ENCODE assay signal across 20 cellular contexts in the genomic region with DNA sequence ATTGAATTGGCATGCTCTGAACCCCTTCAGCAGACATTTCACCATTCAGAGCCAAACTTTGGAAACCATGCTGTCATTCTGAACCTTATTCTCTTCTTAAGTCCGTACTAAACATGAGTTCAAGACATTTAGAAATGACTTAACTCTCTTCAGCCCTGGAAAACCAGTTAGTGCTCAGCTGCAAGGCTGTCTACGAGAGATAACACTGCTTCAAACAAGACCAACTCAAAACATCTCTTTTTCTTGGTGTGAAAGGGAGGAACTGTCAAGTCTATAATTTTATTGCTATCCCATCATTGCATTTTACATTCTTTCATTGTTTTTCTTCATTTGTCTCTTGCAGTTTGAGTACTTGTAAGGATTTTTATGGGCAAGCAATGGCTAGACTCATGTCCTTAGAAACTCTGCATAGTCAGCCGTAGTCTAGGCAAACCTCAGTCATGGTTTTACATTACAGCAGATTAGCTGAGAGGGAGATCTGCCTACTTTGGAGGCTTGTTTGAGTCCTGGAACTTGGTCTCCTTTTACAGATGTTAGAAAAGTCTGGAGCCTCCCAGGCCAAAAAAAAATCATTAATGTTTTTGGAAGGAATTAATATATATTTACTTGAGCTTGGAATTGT.
DNase-seq lines count a peak whose midpoint lies in the region; ATAC-seq and TF ChIP-seq lines count a peak whose summit lies in the region.
"Had no signal": no experiment of that assay in that cellular context is flagged by ENCODE, and none has a peak within 500 bp of the region (broad histone marks: within the 10 kb centered on the region; RNA-seq: fewer than 3 reads in every experiment).

No MANE protein-coding gene starts in this region.

- WGBS in hepatocyte (ENCODE audit: low lambda C conversion rate, missing lambda C conversion rate) = 67% methylated on average over 3 of the region's 3 CpGs
- 88 to 93% (median 90%) methylated on average over 3 of the region's 3 CpGs for WGBS in adrenal gland, 4 donors

- peak overlapping the region; percentile 8 for H2AFZ ChIP-seq in hepatocyte

- peaks cover 68% of the 10 kb centered on the region for H3K4me1 Mint-ChIP-seq in WTC11

- H3K4me1 ChIP-seq in hepatocyte (ENCODE audit: insufficient read depth) (peaks cover 23% of the 10 kb centered on the region), rectal smooth muscle tissue (ENCODE audit: control insufficient read depth, insufficient read depth, low read length) (no peaks in the 10 kb centered on the region), adrenal gland (replicated peaks in 1 of 2) (no peaks in the 10 kb centered on the region)

- ATAC-seq in WTC11 = peak; percentile 70
- ATAC-seq: CD8-positive, alpha-beta T cell; SK-N-SH treated with all-trans-retinoic acid at 6 μM for 48 hours had no signal

- no peaks in the 10 kb centered on the region for H3K9me2 ChIP-seq in hepatocyte (replicated peaks; ENCODE audit: insufficient read depth)

- H3K9me3 ChIP-seq in hepatocyte (ENCODE audit: low read depth) (no peaks in the 10 kb centered on the region), adrenal gland (replicated peaks in 1 of 3) (no peaks in the 10 kb centered on the region)
- H3K9me3 ChIP-seq: MG63 had no signal

- no peak for TF ChIP-seq POLR2A in adrenal gland (IDR thresholded peaks at IDR 0.05)

- no peaks in the 10 kb centered on the region for H3K27me3 ChIP-seq in hepatocyte
- H3K27me3 ChIP-seq in rectal smooth muscle tissue (ENCODE audit: control insufficient read depth, insufficient read depth, low read length) = no peaks in the 10 kb centered on the region
- no peaks in the 10 kb centered on the region for H3K27me3 ChIP-seq in adrenal gland
- H3K27me3 ChIP-seq: BLaER1 treated with 17β-estradiol and CSF1 and Interleukin-3, amounts not matched to agents 10 nM and 100 nM; MG63 had no signal

- H3K79me2 ChIP-seq in hepatocyte = no peaks in the 10 kb centered on the region

- CTCF ChIA-PET in WTC11 (lab: Charles Lee) = interaction anchor here (0.9 kb wide), 1 partner anchor 235 kb away, joined by 4 read pairs; no protein-coding TSS in a partner anchor

- H3K4me2 ChIP-seq in hepatocyte = no peak overlapping the region
- H3K4me2 ChIP-seq: BLaER1 treated with 17β-estradiol and CSF1 and Interleukin-3, amounts not matched to agents 10 nM and 100 nM had no signal

- H4K20me1 ChIP-seq in hepatocyte (ENCODE audit: insufficient read depth, poor library complexity, severe bottlenecking) = no peaks in the 10 kb centered on the region
- H4K20me1 ChIP-seq: BLaER1 treated with 17β-estradiol and CSF1 and Interleukin-3, amounts not matched to agents 10 nM and 100 nM had no signal

- no peaks in the 10 kb centered on the region; the same call in 1 of the 2 replicates for H3K27me3 Mint-ChIP-seq in WTC11 (ENCODE audit: low read depth)

- DNase-seq in OCI-M1 (lab: John Stamatoyannopoulos, UW) (peak; percentile 85), WTC11 (ENCODE audit: low spot score) (no peak), hepatocyte (ENCODE audit: low spot score) (no peak), nucleus accumbens (lab: John Stamatoyannopoulos, UW) (no peak), NCI-H2171 (lab: John Stamatoyannopoulos, UW) (no peak), adrenal gland (no peak)
- DNase-seq: Calu3; CD8-positive, alpha-beta T cell; EL; MG63; NCI-H1048; NCI-H1436 treated with DMSO at 0.1 percent for 48 hours; NCI-H2029 treated with DMSO at 0.1 percent for 48 hours; NCI-H748 treated with DMSO at 0.1 percent for 48 hours; SIG-M5 had no signal

- H3K27ac Mint-ChIP-seq in WTC11 = peak overlapping the region; percentile 87
- H3K27ac Mint-ChIP-seq: CD8-positive, alpha-beta T cell had no signal

- H3K36me3 Mint-ChIP-seq in WTC11 = peaks cover 26% of the 10 kb centered on the region
- H3K36me3 Mint-ChIP-seq: CD8-positive, alpha-beta T cell had no signal

- POLR2A ChIA-PET in WTC11 (lab: Charles Lee) = interaction anchor here (0.7 kb wide), 1 partner anchor 37 kb away, joined by 3 read pairs; no protein-coding TSS in a partner anchor

- no peak overlapping the region for H3K4me3 Mint-ChIP-seq in WTC11
- H3K4me3 Mint-ChIP-seq: CD8-positive, alpha-beta T cell had no signal

- peaks cover 26% of the 10 kb centered on the region for H3K9me3 Mint-ChIP-seq in WTC11
- H3K9me3 Mint-ChIP-seq: CD8-positive, alpha-beta T cell had no signal

- H3K27ac ChIP-seq in hepatocyte = peak overlapping the region; percentile 64
- peak overlapping the region; percentile 19 for H3K27ac ChIP-seq in rectal smooth muscle tissue (ENCODE audit: low read depth, low read length)
- H3K27ac ChIP-seq in adrenal gland = no peak overlapping the region
- H3K27ac ChIP-seq: BLaER1 treated with 17β-estradiol and CSF1 and Interleukin-3, amounts not matched to agents 10 nM and 100 nM; HL-60; RWPE1 had no signal

- H3K36me3 ChIP-seq in hepatocyte (replicated peaks; ENCODE audit: insufficient read depth, low read depth) = no peaks in the 10 kb centered on the region
- H3K36me3 ChIP-seq in rectal smooth muscle tissue (ENCODE audit: control insufficient read depth, insufficient read depth, low read length) = no peaks in the 10 kb centered on the region
- no peaks in the 10 kb centered on the region for H3K36me3 ChIP-seq in adrenal gland (replicated peaks in 1 of 2)
- H3K36me3 ChIP-seq: BLaER1 treated with 17β-estradiol and CSF1 and Interleukin-3, amounts not matched to agents 10 nM and 100 nM; MG63 had no signal

- H3K4me3 ChIP-seq in hepatocyte (no peak overlapping the region), rectal smooth muscle tissue (ENCODE audit: low read length) (no peak overlapping the region), adrenal gland (no peak overlapping the region)
- H3K4me3 ChIP-seq: BLaER1 treated with 17β-estradiol and CSF1 and Interleukin-3, amounts not matched to agents 10 nM and 100 nM; MG63 had no signal

- intact Hi-C loops in adrenal gland (cut with DNase I) = no loop called here

- H3K9ac ChIP-seq in rectal smooth muscle tissue (ENCODE audit: low read length) = no peak overlapping the region
- H3K9ac ChIP-seq: BLaER1 treated with 17β-estradiol and CSF1 and Interleukin-3, amounts not matched to agents 10 nM and 100 nM had no signal

- TF ChIP-seq CTCF in WTC11 (IDR thresholded peaks at IDR 0.05) (no peak), hepatocyte (IDR thresholded peaks at IDR 0.05; ENCODE audit: poor library complexity) (no peak), adrenal gland (IDR thresholded peaks at IDR 0.05) (no peak)

TF ChIP-seq in WTC11, 78 proteins besides CTCF, POLR2A, EP300 and RAD21 (continues in another document):
- TF ChIP-seq GTF2I (CRISPR knock-in tag; conservative IDR thresholded peaks at IDR 0.05) (no peak), ESRRA (CRISPR knock-in tag; IDR thresholded peaks at IDR 0.05; ENCODE audit: borderline replicate concordance) (no peak), NR3C1 (CRISPR knock-in tag; conservative IDR thresholded peaks at IDR 0.05; ENCODE audit: low read depth) (no peak), TP53 (CRISPR knock-in tag; IDR thresholded peaks at IDR 0.05) (no peak), ZNF219 (CRISPR knock-in tag; IDR thresholded peaks at IDR 0.05; ENCODE audit: borderline replicate concordance) (no peak), E2F4 (CRISPR knock-in tag; IDR thresholded peaks at IDR 0.05; ENCODE audit: borderline replicate concordance, low read depth) (no peak), ZBTB21 (CRISPR knock-in tag; IDR thresholded peaks at IDR 0.05; ENCODE audit: borderline replicate concordance) (no peak)
- TF ChIP-seq, protein P1, sequence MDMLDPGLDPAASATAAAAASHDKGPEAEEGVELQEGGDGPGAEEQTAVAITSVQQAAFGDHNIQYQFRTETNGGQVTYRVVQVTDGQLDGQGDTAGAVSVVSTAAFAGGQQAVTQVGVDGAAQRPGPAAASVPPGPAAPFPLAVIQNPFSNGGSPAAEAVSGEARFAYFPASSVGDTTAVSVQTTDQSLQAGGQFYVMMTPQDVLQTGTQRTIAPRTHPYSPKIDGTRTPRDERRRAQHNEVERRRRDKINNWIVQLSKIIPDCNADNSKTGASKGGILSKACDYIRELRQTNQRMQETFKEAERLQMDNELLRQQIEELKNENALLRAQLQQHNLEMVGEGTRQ (CRISPR knock-in tag; IDR thresholded peaks at IDR 0.05) = no peak
- TF ChIP-seq, protein P2, sequence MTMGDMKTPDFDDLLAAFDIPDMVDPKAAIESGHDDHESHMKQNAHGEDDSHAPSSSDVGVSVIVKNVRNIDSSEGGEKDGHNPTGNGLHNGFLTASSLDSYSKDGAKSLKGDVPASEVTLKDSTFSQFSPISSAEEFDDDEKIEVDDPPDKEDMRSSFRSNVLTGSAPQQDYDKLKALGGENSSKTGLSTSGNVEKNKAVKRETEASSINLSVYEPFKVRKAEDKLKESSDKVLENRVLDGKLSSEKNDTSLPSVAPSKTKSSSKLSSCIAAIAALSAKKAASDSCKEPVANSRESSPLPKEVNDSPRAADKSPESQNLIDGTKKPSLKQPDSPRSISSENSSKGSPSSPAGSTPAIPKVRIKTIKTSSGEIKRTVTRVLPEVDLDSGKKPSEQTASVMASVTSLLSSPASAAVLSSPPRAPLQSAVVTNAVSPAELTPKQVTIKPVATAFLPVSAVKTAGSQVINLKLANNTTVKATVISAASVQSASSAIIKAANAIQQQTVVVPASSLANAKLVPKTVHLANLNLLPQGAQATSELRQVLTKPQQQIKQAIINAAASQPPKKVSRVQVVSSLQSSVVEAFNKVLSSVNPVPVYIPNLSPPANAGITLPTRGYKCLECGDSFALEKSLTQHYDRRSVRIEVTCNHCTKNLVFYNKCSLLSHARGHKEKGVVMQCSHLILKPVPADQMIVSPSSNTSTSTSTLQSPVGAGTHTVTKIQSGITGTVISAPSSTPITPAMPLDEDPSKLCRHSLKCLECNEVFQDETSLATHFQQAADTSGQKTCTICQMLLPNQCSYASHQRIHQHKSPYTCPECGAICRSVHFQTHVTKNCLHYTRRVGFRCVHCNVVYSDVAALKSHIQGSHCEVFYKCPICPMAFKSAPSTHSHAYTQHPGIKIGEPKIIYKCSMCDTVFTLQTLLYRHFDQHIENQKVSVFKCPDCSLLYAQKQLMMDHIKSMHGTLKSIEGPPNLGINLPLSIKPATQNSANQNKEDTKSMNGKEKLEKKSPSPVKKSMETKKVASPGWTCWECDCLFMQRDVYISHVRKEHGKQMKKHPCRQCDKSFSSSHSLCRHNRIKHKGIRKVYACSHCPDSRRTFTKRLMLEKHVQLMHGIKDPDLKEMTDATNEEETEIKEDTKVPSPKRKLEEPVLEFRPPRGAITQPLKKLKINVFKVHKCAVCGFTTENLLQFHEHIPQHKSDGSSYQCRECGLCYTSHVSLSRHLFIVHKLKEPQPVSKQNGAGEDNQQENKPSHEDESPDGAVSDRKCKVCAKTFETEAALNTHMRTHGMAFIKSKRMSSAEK (CRISPR knock-in tag; IDR thresholded peaks at IDR 0.05; ENCODE audit: borderline replicate concordance) = no peak

Comparison
In these comparisons a context has a peak if more than half of its experiments do, and no peak if none do; other contexts are left out.
1. H3K27ac ChIP-seq: peak in hepatocyte (single experiment) and rectal smooth muscle tissue (single experiment); none in adrenal gland (0 of 5).